Comparison of ENCODE assay signal across 12 cellular contexts in the genomic region with DNA sequence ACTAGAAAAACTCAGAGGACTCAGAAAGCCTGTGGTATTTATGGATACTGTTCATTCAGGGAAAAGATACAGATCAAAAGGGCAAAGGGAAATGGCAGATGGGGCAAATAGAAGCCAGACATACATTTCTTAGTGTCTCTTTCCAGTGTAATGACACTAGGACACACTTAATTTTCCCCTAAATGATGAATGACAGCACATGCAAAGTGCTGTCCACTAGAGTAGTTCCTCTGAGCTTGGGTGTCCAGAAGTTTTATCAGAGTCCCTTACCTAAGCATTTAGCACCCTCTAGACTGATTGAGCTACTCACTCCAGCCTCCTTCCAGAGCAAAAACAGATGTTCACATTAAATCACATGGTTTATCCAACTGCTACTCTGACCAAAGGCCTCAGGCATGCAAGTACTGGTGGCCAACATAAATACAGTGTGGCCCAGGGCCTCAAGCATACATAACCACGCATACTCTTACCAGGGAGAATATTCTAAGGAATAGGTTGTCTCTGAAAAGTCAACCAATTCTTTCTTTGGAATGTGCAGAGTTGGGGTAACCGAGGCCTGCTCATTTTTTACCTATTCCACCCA.
A peak's percentile ranks its signal among the peaks of the same experiment; 100 is the strongest.
DNase-seq lines count a peak whose midpoint lies in the region; ATAC-seq and TF ChIP-seq lines count a peak whose summit lies in the region.
"Had no signal": no experiment of that assay in that cellular context is flagged by ENCODE, and none has a peak within 500 bp of the region (broad histone marks: within the 10 kb centered on the region; RNA-seq: fewer than 3 reads in every experiment).

No MANE protein-coding gene starts in this region.

- no peaks in the 10 kb centered on the region for H3K27me3 ChIP-seq in DND-41 (ENCODE audit: insufficient read depth, low read length, poor library complexity)

- H3K9ac ChIP-seq in DND-41 (ENCODE audit: low read depth, low read length): no peak overlapping the region

- peaks cover 19% of the 10 kb centered on the region for H3K9me3 Mint-ChIP-seq in osteocyte (ENCODE audit: unreplicated experiment)
- H3K9me3 Mint-ChIP-seq in activated CD4-positive, alpha-beta memory T cell treated with anti-CD3 and anti-CD28 coated beads for 36 hours: no peaks in the 10 kb centered on the region
- H3K9me3 Mint-ChIP-seq: CD4-positive, alpha-beta T cell had no signal

- peaks cover 19% of the 10 kb centered on the region for H3K4me1 ChIP-seq in DND-41 (ENCODE audit: insufficient read depth, low read length)

- H3K27ac Mint-ChIP-seq in osteocyte (ENCODE audit: unreplicated experiment): peak overlapping the region; percentile 64
- no peak overlapping the region for H3K27ac Mint-ChIP-seq in activated CD4-positive, alpha-beta memory T cell treated with anti-CD3 and anti-CD28 coated beads for 36 hours
- H3K27ac Mint-ChIP-seq: CD4-positive, alpha-beta T cell had no signal

- H3K4me2 ChIP-seq in DND-41 (ENCODE audit: insufficient read depth, low read length): no peak overlapping the region

- H3K27me3 Mint-ChIP-seq in osteocyte (ENCODE audit: unreplicated experiment): no peaks in the 10 kb centered on the region
- H3K27me3 Mint-ChIP-seq in activated CD4-positive, alpha-beta memory T cell treated with anti-CD3 and anti-CD28 coated beads for 36 hours: no peaks in the 10 kb centered on the region
- H3K27me3 Mint-ChIP-seq: CD4-positive, alpha-beta T cell had no signal

- H3K79me2 ChIP-seq in DND-41 (ENCODE audit: insufficient read depth, low read length): no peaks in the 10 kb centered on the region

- no peak; the same call in 2 of the 3 replicates for ATAC-seq in DND-41 (ENCODE audit: insufficient read depth, low read depth)
- ATAC-seq in HG03342 (IDR thresholded peaks at IDR 0.05; ENCODE audit: unreplicated experiment): no peak
- ATAC-seq in GM19397 (IDR thresholded peaks at IDR 0.05; ENCODE audit: unreplicated experiment): no peak

- TF ChIP-seq CTCF in DND-41 (IDR thresholded peaks at IDR 0.05; ENCODE audit: borderline replicate concordance, extremely low read depth, low read length, poor library complexity, severe bottlenecking) (no peak), fibroblast of pulmonary artery (IDR thresholded peaks at IDR 0.05; ENCODE audit: low read length, missing control alignments) (no peak), osteocyte (IDR thresholded peaks at IDR 0.05) (no peak)

- peaks cover 17% of the 10 kb centered on the region for H3K9me3 ChIP-seq in DND-41 (ENCODE audit: insufficient read depth, low read length, severe bottlenecking)

- POLR2A ChIA-PET in activated CD4-positive, alpha-beta memory T cell treated with anti-CD3 and anti-CD28 coated beads for 36 hours (lab: Charles Lee): no interaction called here

- no peak overlapping the region for H3K4me3 Mint-ChIP-seq in osteocyte (ENCODE audit: unreplicated experiment)
- H3K4me3 Mint-ChIP-seq in activated CD4-positive, alpha-beta memory T cell treated with anti-CD3 and anti-CD28 coated beads for 36 hours: no peak overlapping the region
- H3K4me3 Mint-ChIP-seq: CD4-positive, alpha-beta T cell; H9 had no signal

- H3K27ac ChIP-seq in DND-41 (ENCODE audit: low read length): peak overlapping the region; percentile 47; the same call in 1 of the 2 replicates

- peaks cover 23% of the 10 kb centered on the region for H3K4me1 Mint-ChIP-seq in osteocyte (ENCODE audit: unreplicated experiment)
- no peaks in the 10 kb centered on the region for H3K4me1 Mint-ChIP-seq in activated CD4-positive, alpha-beta memory T cell treated with anti-CD3 and anti-CD28 coated beads for 36 hours (ENCODE audit: low read depth)
- H3K4me1 Mint-ChIP-seq: H9 had no signal

- no peak overlapping the region for H3K4me3 ChIP-seq in DND-41 (ENCODE audit: low read depth in 1 of 2, low read length in 2 of 2)
- no peak overlapping the region for H3K4me3 ChIP-seq in fibroblast of pulmonary artery (replicated peaks; ENCODE audit: low read depth, low read length)

- intact Hi-C loops in activated CD4-positive, alpha-beta memory T cell treated with anti-CD3 and anti-CD28 coated beads for 36 hours (cut with micrococcal nuclease): loop anchor here (2.0 kb wide), 1 partner anchor 756 kb away; no protein-coding TSS in a partner anchor
- intact Hi-C loops in posterior cingulate gyrus (cut with DNase I): loop anchor here (10.0 kb wide), 1 partner anchor 210 kb away; no protein-coding TSS in a partner anchor

- DNase-seq in DND-41 (no peak), fibroblast of pulmonary artery (ENCODE audit: low read depth) (peak; percentile 83), osteocyte (ENCODE audit: extremely low spot score, unreplicated experiment) (no peak), posterior cingulate gyrus (no peak)
- no peak for DNase-seq in activated CD4-positive, alpha-beta memory T cell treated with anti-CD3 and anti-CD28 coated beads for 36 hours
- DNase-seq: CD4-positive, alpha-beta T cell; cerebellar nuclear complex; H9; NCI-H1436 treated with DMSO at 0.1 percent for 48 hours had no signal

- no peaks in the 10 kb centered on the region for H4K20me1 ChIP-seq in DND-41 (ENCODE audit: insufficient read depth, low read length)

- peaks cover 17% of the 10 kb centered on the region for H3K36me3 Mint-ChIP-seq in osteocyte (ENCODE audit: unreplicated experiment)
- H3K36me3 Mint-ChIP-seq in activated CD4-positive, alpha-beta memory T cell treated with anti-CD3 and anti-CD28 coated beads for 36 hours: no peaks in the 10 kb centered on the region

- 0 out of 2 replicates have a peak overlapping the region, but pooled peaks have one; percentile 12 for H2AFZ ChIP-seq in DND-41 (ENCODE audit: low read depth, low read length)

- CTCF ChIA-PET in activated CD4-positive, alpha-beta memory T cell treated with anti-CD3 and anti-CD28 coated beads for 36 hours (lab: Charles Lee): no interaction called here

- H3K36me3 ChIP-seq in DND-41 (ENCODE audit: insufficient read depth, low read length): no peaks in the 10 kb centered on the region

TF ChIP-seq in PFSK-1, 5 proteins besides CTCF, POLR2A, EP300 and RAD21:
- TF ChIP-seq, protein P1, sequence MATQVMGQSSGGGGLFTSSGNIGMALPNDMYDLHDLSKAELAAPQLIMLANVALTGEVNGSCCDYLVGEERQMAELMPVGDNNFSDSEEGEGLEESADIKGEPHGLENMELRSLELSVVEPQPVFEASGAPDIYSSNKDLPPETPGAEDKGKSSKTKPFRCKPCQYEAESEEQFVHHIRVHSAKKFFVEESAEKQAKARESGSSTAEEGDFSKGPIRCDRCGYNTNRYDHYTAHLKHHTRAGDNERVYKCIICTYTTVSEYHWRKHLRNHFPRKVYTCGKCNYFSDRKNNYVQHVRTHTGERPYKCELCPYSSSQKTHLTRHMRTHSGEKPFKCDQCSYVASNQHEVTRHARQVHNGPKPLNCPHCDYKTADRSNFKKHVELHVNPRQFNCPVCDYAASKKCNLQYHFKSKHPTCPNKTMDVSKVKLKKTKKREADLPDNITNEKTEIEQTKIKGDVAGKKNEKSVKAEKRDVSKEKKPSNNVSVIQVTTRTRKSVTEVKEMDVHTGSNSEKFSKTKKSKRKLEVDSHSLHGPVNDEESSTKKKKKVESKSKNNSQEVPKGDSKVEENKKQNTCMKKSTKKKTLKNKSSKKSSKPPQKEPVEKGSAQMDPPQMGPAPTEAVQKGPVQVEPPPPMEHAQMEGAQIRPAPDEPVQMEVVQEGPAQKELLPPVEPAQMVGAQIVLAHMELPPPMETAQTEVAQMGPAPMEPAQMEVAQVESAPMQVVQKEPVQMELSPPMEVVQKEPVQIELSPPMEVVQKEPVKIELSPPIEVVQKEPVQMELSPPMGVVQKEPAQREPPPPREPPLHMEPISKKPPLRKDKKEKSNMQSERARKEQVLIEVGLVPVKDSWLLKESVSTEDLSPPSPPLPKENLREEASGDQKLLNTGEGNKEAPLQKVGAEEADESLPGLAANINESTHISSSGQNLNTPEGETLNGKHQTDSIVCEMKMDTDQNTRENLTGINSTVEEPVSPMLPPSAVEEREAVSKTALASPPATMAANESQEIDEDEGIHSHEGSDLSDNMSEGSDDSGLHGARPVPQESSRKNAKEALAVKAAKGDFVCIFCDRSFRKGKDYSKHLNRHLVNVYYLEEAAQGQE (IDR thresholded peaks at IDR 0.05; ENCODE audit: insufficient read depth in 1 of 2, low read depth in 2 of 2, low read length in 2 of 2): peak in 1 of 2 experiments; percentile 79; a peak in 2 of 4 replicates
- no peak for TF ChIP-seq FOXP2 (optimal IDR thresholded peaks at IDR 0.05; ENCODE audit: borderline replicate concordance, extremely low read depth, extremely low read length, insufficient read depth)
- TF ChIP-seq TAF1 (IDR thresholded peaks at IDR 0.05; ENCODE audit: borderline replicate concordance, insufficient read depth, low read length): peak; percentile 44; the same call in 1 of the 2 replicates
- peak; percentile 42; the same call in 1 of the 2 replicates for TF ChIP-seq POLR2AphosphoS5 (IDR thresholded peaks at IDR 0.05; ENCODE audit: low read depth, low read length)
- TF ChIP-seq SIN3A (IDR thresholded peaks at IDR 0.05; ENCODE audit: borderline replicate concordance, insufficient read depth, low read length): peak; percentile 78; the same call in 1 of the 2 replicates
